ENCODE assay signal across 1 cellular context in the genomic region with DNA sequence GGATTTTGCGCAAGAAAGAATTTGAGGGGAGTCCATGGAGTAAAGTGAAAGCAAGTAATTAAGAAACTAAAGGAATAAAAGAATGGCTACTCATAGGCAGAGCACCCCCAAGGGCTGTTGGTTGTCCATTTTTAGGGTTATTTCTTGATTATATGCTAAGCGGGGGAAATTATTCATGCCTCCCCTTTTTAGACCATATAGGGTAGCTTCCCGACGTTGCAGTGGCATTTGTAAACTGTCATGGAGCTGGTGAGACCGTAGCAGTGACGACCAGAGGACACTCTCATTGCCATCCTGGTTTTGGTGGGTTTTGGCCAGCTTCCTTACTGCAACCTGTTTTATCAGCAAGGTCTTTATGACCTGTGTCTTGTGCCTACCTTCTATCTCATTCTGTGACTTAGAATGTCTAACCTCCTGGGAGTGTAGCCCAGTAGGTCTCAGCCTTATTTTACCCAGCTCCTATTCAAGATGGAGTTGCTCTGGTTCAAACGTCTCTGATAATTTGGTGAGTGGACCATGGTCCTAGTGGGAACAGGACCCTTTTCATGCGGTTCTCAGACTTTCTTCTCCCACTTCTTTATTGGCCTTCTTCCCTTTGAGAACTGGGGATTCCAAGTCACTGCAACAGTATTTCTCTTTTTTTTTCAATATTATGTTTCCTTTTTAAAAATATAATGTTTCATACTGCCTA.
TF ChIP-seq lines count a peak whose summit lies in the region.

No MANE protein-coding gene starts in this region.

TF ChIP-seq in H1, 55 proteins besides CTCF, POLR2A, EP300 and RAD21:
- TF ChIP-seq, protein P1, sequence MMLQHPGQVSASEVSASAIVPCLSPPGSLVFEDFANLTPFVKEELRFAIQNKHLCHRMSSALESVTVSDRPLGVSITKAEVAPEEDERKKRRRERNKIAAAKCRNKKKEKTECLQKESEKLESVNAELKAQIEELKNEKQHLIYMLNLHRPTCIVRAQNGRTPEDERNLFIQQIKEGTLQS (IDR thresholded peaks at IDR 0.05; ENCODE audit: insufficient read depth, low read depth, low read length): no peak
- TF ChIP-seq EZH2 (IDR thresholded peaks at IDR 0.05; ENCODE audit: low read depth, low read length, severe bottlenecking) (no peak), SRF (IDR thresholded peaks at IDR 0.05; ENCODE audit: low read depth, low read length) (no peak), TAF1 (IDR thresholded peaks at IDR 0.05; ENCODE audit: low read depth, low read length) (no peak), FOSL1 (IDR thresholded peaks at IDR 0.05; ENCODE audit: insufficient read depth, low read depth, low read length) (no peak), SIN3A (conservative IDR thresholded peaks at IDR 0.05 in 1 of 2, IDR thresholded peaks at IDR 0.05 in 1 of 2; ENCODE audit: low read depth in 1 of 2, low read length in 2 of 2) (no peak), SP1 (IDR thresholded peaks at IDR 0.05; ENCODE audit: low read depth, low read length) (no peak), TBP (IDR thresholded peaks at IDR 0.05; ENCODE audit: low read depth, low read length) (no peak), TEAD4 (IDR thresholded peaks at IDR 0.05; ENCODE audit: low read depth, low read length) (no peak), BCL11A (IDR thresholded peaks at IDR 0.05; ENCODE audit: low read depth in 2 of 2, low read length in 2 of 2) (no peak), ASH2L (IDR thresholded peaks at IDR 0.05; ENCODE audit: low read length) (no peak), TCF12 (IDR thresholded peaks at IDR 0.05; ENCODE audit: low read depth, low read length) (no peak), GABPA (IDR thresholded peaks at IDR 0.05; ENCODE audit: borderline replicate concordance, insufficient read depth, low read length) (no peak), ZNF274 (IDR thresholded peaks at IDR 0.05; ENCODE audit: borderline replicate concordance, extremely low read depth, low read length) (no peak), RFX5 (IDR thresholded peaks at IDR 0.05; ENCODE audit: borderline replicate concordance, low read depth, low read length) (no peak), CHD1 (IDR thresholded peaks at IDR 0.05; ENCODE audit: low read depth, low read length) (no peak), RNF2 (IDR thresholded peaks at IDR 0.05; ENCODE audit: borderline replicate concordance, low read depth, low read length, missing control alignments, poor library complexity, severe bottlenecking) (no peak), CHD2 (IDR thresholded peaks at IDR 0.05; ENCODE audit: low read length) (no peak)
- TF ChIP-seq, protein P2, sequence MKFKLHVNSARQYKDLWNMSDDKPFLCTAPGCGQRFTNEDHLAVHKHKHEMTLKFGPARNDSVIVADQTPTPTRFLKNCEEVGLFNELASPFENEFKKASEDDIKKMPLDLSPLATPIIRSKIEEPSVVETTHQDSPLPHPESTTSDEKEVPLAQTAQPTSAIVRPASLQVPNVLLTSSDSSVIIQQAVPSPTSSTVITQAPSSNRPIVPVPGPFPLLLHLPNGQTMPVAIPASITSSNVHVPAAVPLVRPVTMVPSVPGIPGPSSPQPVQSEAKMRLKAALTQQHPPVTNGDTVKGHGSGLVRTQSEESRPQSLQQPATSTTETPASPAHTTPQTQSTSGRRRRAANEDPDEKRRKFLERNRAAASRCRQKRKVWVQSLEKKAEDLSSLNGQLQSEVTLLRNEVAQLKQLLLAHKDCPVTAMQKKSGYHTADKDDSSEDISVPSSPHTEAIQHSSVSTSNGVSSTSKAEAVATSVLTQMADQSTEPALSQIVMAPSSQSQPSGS (IDR thresholded peaks at IDR 0.05; ENCODE audit: low read length): no peak
